ENCODE assay signal across 1 cellular context in the genomic region with DNA sequence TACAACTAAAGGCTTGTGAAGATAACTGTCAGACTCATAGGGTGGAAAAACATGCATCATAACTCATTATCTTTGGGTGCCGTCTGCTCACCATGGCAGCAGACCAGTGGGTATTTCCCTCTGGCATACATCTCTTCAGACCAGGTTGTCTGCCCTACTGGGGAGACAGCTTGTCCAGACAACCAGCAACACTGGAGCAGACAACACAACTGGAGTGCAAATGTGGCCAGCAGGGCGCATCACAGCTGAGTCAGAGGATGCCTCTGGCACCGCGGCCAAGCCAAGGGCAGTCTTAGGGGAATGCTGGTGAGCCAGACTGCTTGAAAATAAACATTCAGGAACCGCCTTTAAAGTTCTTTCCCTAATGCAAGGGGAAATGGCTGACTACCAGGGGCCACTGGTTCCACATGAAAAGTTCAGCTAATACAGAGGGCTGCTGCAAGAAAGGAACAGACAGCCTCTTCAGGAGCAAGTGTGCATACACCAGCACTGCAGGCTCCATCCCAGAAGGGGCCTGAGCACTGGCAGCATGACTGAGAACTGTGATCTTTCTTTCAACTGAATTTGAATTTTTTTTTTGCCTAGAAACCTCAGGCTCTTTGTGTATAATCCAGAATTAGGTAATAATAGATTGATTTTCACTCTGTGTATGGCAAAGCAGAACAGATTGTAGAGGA.
TF ChIP-seq lines count a peak whose summit lies in the region.

No MANE protein-coding gene starts in this region.

TF ChIP-seq in HepG2, 621 proteins besides CTCF, POLR2A, EP300 and RAD21 (continued from another document):
- TF ChIP-seq, protein P1, sequence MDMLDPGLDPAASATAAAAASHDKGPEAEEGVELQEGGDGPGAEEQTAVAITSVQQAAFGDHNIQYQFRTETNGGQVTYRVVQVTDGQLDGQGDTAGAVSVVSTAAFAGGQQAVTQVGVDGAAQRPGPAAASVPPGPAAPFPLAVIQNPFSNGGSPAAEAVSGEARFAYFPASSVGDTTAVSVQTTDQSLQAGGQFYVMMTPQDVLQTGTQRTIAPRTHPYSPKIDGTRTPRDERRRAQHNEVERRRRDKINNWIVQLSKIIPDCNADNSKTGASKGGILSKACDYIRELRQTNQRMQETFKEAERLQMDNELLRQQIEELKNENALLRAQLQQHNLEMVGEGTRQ (IDR thresholded peaks at IDR 0.05; ENCODE audit: low read depth, low read length), result no peak
- TF ChIP-seq, protein P1 (CRISPR knock-in tag; IDR thresholded peaks at IDR 0.05; ENCODE audit: borderline replicate concordance), result no peak
